In the genomic region with DNA sequence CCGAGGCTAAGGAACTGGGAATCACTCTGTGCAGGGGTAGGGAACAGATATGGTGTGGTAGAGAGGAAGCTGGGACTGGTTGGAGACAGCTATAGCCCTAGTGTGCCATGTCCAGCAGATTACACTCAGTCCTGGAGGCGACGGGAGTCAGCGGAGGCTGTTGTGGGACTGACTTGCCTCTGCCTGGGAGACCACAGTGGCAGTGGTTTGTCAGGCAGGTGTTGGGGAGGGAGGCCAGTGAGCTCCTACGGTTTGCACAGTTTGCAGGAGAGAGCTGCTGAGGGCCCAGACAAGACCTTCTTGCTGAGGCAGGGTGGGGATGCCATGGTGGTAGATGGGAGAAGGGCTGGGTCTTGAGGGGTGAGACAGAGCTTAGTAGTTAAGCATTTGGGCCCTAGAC, we compare ENCODE assay signal across 9 cellular contexts. TPM values are rescaled to one million over a fixed set of nuclear protein-coding genes. Genes with fewer than 3 reads are reported as not detected.
DNase-seq lines count a peak whose midpoint lies in the region; ATAC-seq lines count a peak whose summit lies in the region.
"Had no signal": no experiment of that assay in that cellular context is flagged by ENCODE, and none has a peak within 500 bp of the region (broad histone marks: within the 10 kb centered on the region; RNA-seq: fewer than 3 reads in every experiment).

No MANE protein-coding gene starts in this region.

- no peak overlapping the region for H3K18ac ChIP-seq in mesendoderm (ENCODE audit: low read length)

- peaks cover 2% of the 10 kb centered on the region for H3K36me3 Mint-ChIP-seq in activated naive CD4-positive, alpha-beta T cell treated with anti-CD3 and anti-CD28 coated beads, Interleukin-2, amount 50 U/mL, for 24 hours
- peaks cover 57% of the 10 kb centered on the region for H3K36me3 Mint-ChIP-seq in activated T-helper 2 cell treated with anti-CD3 and anti-CD28 coated beads, Interferon-gamma antibody, Interleukin-2, Interleukin-4, amounts not matched to agents 10 μg/mL and 5 μg/mL and 100 μg/mL, durations not matched to agents 14 hours and 24 hours and 36 hours (ENCODE audit: low read depth)

- H3K27me3 Mint-ChIP-seq in activated naive CD4-positive, alpha-beta T cell treated with anti-CD3 and anti-CD28 coated beads, Interleukin-2, amount 50 U/mL, for 24 hours: no peaks in the 10 kb centered on the region
- H3K27me3 Mint-ChIP-seq in activated T-helper 2 cell treated with anti-CD3 and anti-CD28 coated beads, Interferon-gamma antibody, Interleukin-2, Interleukin-4, amounts not matched to agents 10 μg/mL and 5 μg/mL and 100 μg/mL, durations not matched to agents 14 hours and 24 hours and 36 hours (ENCODE audit: low read depth): no peaks in the 10 kb centered on the region

- H3K36me3 ChIP-seq in mesendoderm (ENCODE audit: control insufficient read depth, insufficient read depth, low read length): no peaks in the 10 kb centered on the region

- no peak overlapping the region for H2AK5ac ChIP-seq in mesendoderm (ENCODE audit: low read length)

- H3K79me2 ChIP-seq in mesendoderm (ENCODE audit: control insufficient read depth, insufficient read depth, low read length): peaks cover 93% of the 10 kb centered on the region

- H2BK120ac ChIP-seq in mesendoderm (ENCODE audit: low read depth, low read length): no peak overlapping the region

- H3K4me1 Mint-ChIP-seq in activated naive CD4-positive, alpha-beta T cell treated with anti-CD3 and anti-CD28 coated beads, Interleukin-2, amount 50 U/mL, for 24 hours: peaks cover 88% of the 10 kb centered on the region
- H3K4me1 Mint-ChIP-seq in activated T-helper 2 cell treated with anti-CD3 and anti-CD28 coated beads, Interferon-gamma antibody, Interleukin-2, Interleukin-4, amounts not matched to agents 10 μg/mL and 5 μg/mL and 100 μg/mL, durations not matched to agents 14 hours and 24 hours and 36 hours (ENCODE audit: low read depth): peaks cover 80% of the 10 kb centered on the region

- peak overlapping the region; percentile 17 for H3K56ac ChIP-seq in mesendoderm (ENCODE audit: low read length)

- H3K4me2 ChIP-seq in mesendoderm (ENCODE audit: low read length): no peak overlapping the region

- H3K4me1 ChIP-seq in mesendoderm (ENCODE audit: control insufficient read depth, low read depth, low read length): peaks cover 18% of the 10 kb centered on the region

- H3K4me3 Mint-ChIP-seq in activated naive CD4-positive, alpha-beta T cell treated with anti-CD3 and anti-CD28 coated beads, Interleukin-2, amount 50 U/mL, for 24 hours: peak overlapping the region; percentile 90
- H3K4me3 Mint-ChIP-seq in activated T-helper 2 cell treated with anti-CD3 and anti-CD28 coated beads, Interferon-gamma antibody, Interleukin-2, Interleukin-4, amounts not matched to agents 10 μg/mL and 5 μg/mL and 100 μg/mL, durations not matched to agents 14 hours and 24 hours and 36 hours (ENCODE audit: low read depth): peak overlapping the region; percentile 88

- H3K27ac ChIP-seq in mesendoderm (ENCODE audit: low read depth, low read length): no peak overlapping the region
- H3K27ac ChIP-seq in temporal lobe (ENCODE audit: low read depth, low read length): peak overlapping the region; percentile 4

- no peaks in the 10 kb centered on the region for H3K9me3 Mint-ChIP-seq in activated naive CD4-positive, alpha-beta T cell treated with anti-CD3 and anti-CD28 coated beads, Interleukin-2, amount 50 U/mL, for 24 hours
- no peaks in the 10 kb centered on the region for H3K9me3 Mint-ChIP-seq in activated T-helper 2 cell treated with anti-CD3 and anti-CD28 coated beads, Interferon-gamma antibody, Interleukin-2, Interleukin-4, amounts not matched to agents 10 μg/mL and 5 μg/mL and 100 μg/mL, durations not matched to agents 14 hours and 24 hours and 36 hours

- no peak overlapping the region for H2BK5ac ChIP-seq in mesendoderm (ENCODE audit: low read length)

- H3K27me3 ChIP-seq in mesendoderm (ENCODE audit: insufficient read depth, low read length, poor library complexity): no peaks in the 10 kb centered on the region

- no peak overlapping the region for H3K4ac ChIP-seq in mesendoderm (ENCODE audit: low read depth, low read length)

- H2BK15ac ChIP-seq in mesendoderm (replicated peaks; ENCODE audit: low read depth): no peak overlapping the region

- no peak overlapping the region for H4K8ac ChIP-seq in mesendoderm (ENCODE audit: low read depth, low read length)

- WGBS in mesendoderm (ENCODE audit: extremely low coverage, insufficient coverage, low lambda C conversion rate): no CpG with 5 or more reads among the region's 5 CpGs

- H4K5ac ChIP-seq in mesendoderm (ENCODE audit: low read length): no peak overlapping the region

- H3K27ac Mint-ChIP-seq in activated naive CD4-positive, alpha-beta T cell treated with anti-CD3 and anti-CD28 coated beads, Interleukin-2, amount 50 U/mL, for 24 hours: peak overlapping the region; percentile 100
- H3K27ac Mint-ChIP-seq in activated T-helper 2 cell treated with anti-CD3 and anti-CD28 coated beads, Interferon-gamma antibody, Interleukin-2, Interleukin-4, amounts not matched to agents 10 μg/mL and 5 μg/mL and 100 μg/mL, durations not matched to agents 14 hours and 24 hours and 36 hours: peak overlapping the region; percentile 82

- H3K4me3 ChIP-seq in mesendoderm (ENCODE audit: low read length): no peak overlapping the region

- no peak for DNase-seq in activated naive CD4-positive, alpha-beta T cell treated with anti-CD3 and anti-CD28 coated beads, Interleukin-2, amount 50 U/mL, for 16 hours
- no peak for DNase-seq in activated T-helper 2 cell treated with anti-CD3 and anti-CD28 coated beads, Interferon-gamma antibody, Interleukin-2, Interleukin-4, amounts not matched to agents 10 μg/mL and 5 μg/mL and 100 μg/mL, durations not matched to agents 14 hours and 24 hours and 36 hours (ENCODE audit: low spot score)
- DNase-seq in mesendoderm (no peak), Ammon's horn (ENCODE audit: low spot score) (no peak), NCI-H748 (lab: John Stamatoyannopoulos, UW; ENCODE audit: unreplicated experiment) (no peak)
- DNase-seq: IMR-90 had no signal

- peaks cover 45% of the 10 kb centered on the region for H3K79me1 ChIP-seq in mesendoderm (ENCODE audit: low read length)

- H3K9ac ChIP-seq in mesendoderm (ENCODE audit: low read length): no peak overlapping the region

- no peak for ATAC-seq in GM21390 (IDR thresholded peaks at IDR 0.05; ENCODE audit: unreplicated experiment)

- intact Hi-C loops in activated T-helper 2 cell treated with anti-CD3 and anti-CD28 coated beads, Interferon-gamma antibody, Interleukin-2, Interleukin-4, amounts not matched to agents 10 μg/mL and 5 μg/mL and 100 μg/mL, durations not matched to agents 14 hours and 24 hours and 36 hours (cut with micrococcal nuclease): no loop called here

- H3K23ac ChIP-seq in mesendoderm (ENCODE audit: low read length): no peak overlapping the region

RNA-seq across cellular contexts. Expression of a gene that starts 4.9 kb away (rescaled TPM):
- 174 and 187 TPM in 2 replicates for total RNA-seq in activated T-helper 2 cell treated with anti-CD3 and anti-CD28 coated beads, Interferon-gamma antibody, Interleukin-2, Interleukin-4, amounts not matched to agents 10 μg/mL and 5 μg/mL and 100 μg/mL, durations not matched to agents 14 hours and 24 hours and 36 hours
- 62.4 TPM for polyA plus RNA-seq in mesendoderm (2013, experiment 1 of 2)
- polyA plus RNA-seq in mesendoderm (2013, experiment 2 of 2): 60.0 TPM
- total RNA-seq in temporal lobe: 82.1 TPM
